ENCODE assay signal across 9 cellular contexts in genomic region chr21:46326110-46326703, GRCh38. TPM values are rescaled to one million over a fixed set of nuclear protein-coding genes. Genes with fewer than 3 reads are reported as not detected.
DNase-seq lines count a peak whose midpoint lies in the region; ATAC-seq lines count a peak whose summit lies in the region.
"Had no signal": no experiment of that assay in that cellular context is flagged by ENCODE, and none has a peak within 500 bp of the region (broad histone marks: within the 10 kb centered on the region; RNA-seq: fewer than 3 reads in every experiment).

No MANE protein-coding gene starts in this region.

- no peaks in the 10 kb centered on the region for H3K9me2 ChIP-seq in GM23248 (ENCODE audit: insufficient read depth)

- peak overlapping the region in 2 of 6 donors; percentile 46 to 60 for H3K27ac Mint-ChIP-seq in immature natural killer cell

- H4K20me1 ChIP-seq in BLaER1 treated with 17β-estradiol and CSF1 and Interleukin-3, amounts not matched to agents 10 nM and 100 nM: peaks cover 0 to 59% (median 22%) of the 10 kb centered on the region in 11 experiments; a peak in 18 of 22 replicates
- no peaks in the 10 kb centered on the region for H4K20me1 ChIP-seq in GM23248 (ENCODE audit: insufficient read depth)

- 92 to 94% methylated on average over 15 of the region's 15 CpGs for WGBS in GM23248 (ENCODE audit: low coverage in 1 of 2, low lambda C conversion rate in 2 of 2, missing lambda C conversion rate in 2 of 2), 2 experiments

- peaks cover 7 to 13% (median 12%) of the 10 kb centered on the region in 3 donors for H3K27me3 Mint-ChIP-seq in immature natural killer cell (ENCODE audit: low read depth in 3 of 3)

- no peaks in the 10 kb centered on the region for H3K9me3 ChIP-seq in BLaER1 treated with 17β-estradiol and CSF1 and Interleukin-3, amounts not matched to agents 10 nM and 100 nM (replicated peaks in 1 of 11)
- no peaks in the 10 kb centered on the region for H3K9me3 ChIP-seq in GM23248 (ENCODE audit: low read depth)
- H3K9me3 ChIP-seq in SJSA1 (replicated peaks): peaks cover 4% of the 10 kb centered on the region; the same call in 1 of the 2 replicates

- H3F3A ChIP-seq in GM23248 (ENCODE audit: insufficient read depth): peaks cover 13% of the 10 kb centered on the region

- H3K9ac ChIP-seq in BLaER1 treated with 17β-estradiol and CSF1 and Interleukin-3, amounts not matched to agents 10 nM and 100 nM: peak overlapping the region; percentile 1 to 98 (median 96); a peak in 19 of 22 replicates
- H3K9ac ChIP-seq in GM23248: peak overlapping the region; percentile 96; the same call in 1 of the 2 replicates

- peak overlapping the region; percentile 73 to 90 (median 87); a peak in 19 of 22 replicates for H3K4me2 ChIP-seq in BLaER1 treated with 17β-estradiol and CSF1 and Interleukin-3, amounts not matched to agents 10 nM and 100 nM
- H3K4me2 ChIP-seq in GM23248 (ENCODE audit: unreplicated experiment): peak overlapping the region; percentile 94

- H3K4me1 ChIP-seq in BLaER1 treated with 17β-estradiol and CSF1 and Interleukin-3, amounts not matched to agents 10 nM and 100 nM: peaks cover 24 to 27% (median 26%) of the 10 kb centered on the region in 10 experiments
- H3K4me1 ChIP-seq in GM23248 (ENCODE audit: insufficient read depth) (peaks cover 19% of the 10 kb centered on the region), SJSA1 (replicated peaks) (peaks cover 44% of the 10 kb centered on the region)

- no peaks in the 10 kb centered on the region for H3K27me3 ChIP-seq in BLaER1 treated with 17β-estradiol and CSF1 and Interleukin-3, amounts not matched to agents 10 nM and 100 nM
- H3K27me3 ChIP-seq in GM23248 (replicated peaks; ENCODE audit: insufficient read depth) (no peaks in the 10 kb centered on the region), SJSA1 (replicated peaks) (no peaks in the 10 kb centered on the region)

- no peaks in the 10 kb centered on the region for H3K9me3 Mint-ChIP-seq in immature natural killer cell

- peaks cover 30 to 33% of the 10 kb centered on the region in 2 donors for H3K4me1 Mint-ChIP-seq in immature natural killer cell

- no peak for DNase-seq in GM23248
- no peak for DNase-seq in SJSA1 (ENCODE audit: low read depth in 1 of 2, low spot score in 2 of 2)
- DNase-seq in immature natural killer cell: no peak
- no peak for DNase-seq in CD1c-positive myeloid dendritic cell (ENCODE audit: extremely low spot score)
- DNase-seq in nucleus accumbens (lab: John Stamatoyannopoulos, UW): no peak
- DNase-seq in stimulated activated CD4-positive, alpha-beta T cell treated with anti-CD3 and anti-CD28 coated beads, Interleukin-2, amount 100 ng/mL, for 48 hours: no peak

- H3K36me3 Mint-ChIP-seq in immature natural killer cell: peaks cover 6 to 18% (median 12%) of the 10 kb centered on the region in 3 donors

- no peak overlapping the region for H3K27ac ChIP-seq in BLaER1 treated with 17β-estradiol and CSF1 and Interleukin-3, amounts not matched to agents 10 nM and 100 nM
- peak overlapping the region; percentile 69; the same call in 1 of the 2 replicates for H3K27ac ChIP-seq in GM23248
- H3K27ac ChIP-seq in SJSA1: no peak overlapping the region

- peaks cover 16 to 57% (median 43%) of the 10 kb centered on the region in 11 experiments for H3K36me3 ChIP-seq in BLaER1 treated with 17β-estradiol and CSF1 and Interleukin-3, amounts not matched to agents 10 nM and 100 nM
- H3K36me3 ChIP-seq in GM23248 (ENCODE audit: low read depth) (peaks cover 17% of the 10 kb centered on the region), SJSA1 (peaks cover 84% of the 10 kb centered on the region)

- H3K4me3 Mint-ChIP-seq in immature natural killer cell: peak overlapping the region; percentile 13 to 98 (median 48)

- peaks cover 84% of the 10 kb centered on the region for H3K79me2 ChIP-seq in GM23248 (ENCODE audit: insufficient read depth)

- no peak overlapping the region for H2AFZ ChIP-seq in GM23248

- peak overlapping the region in 1 of 10 experiments; percentile 91; a peak in 2 of 20 replicates for H3K4me3 ChIP-seq in BLaER1 treated with 17β-estradiol and CSF1 and Interleukin-3, amounts not matched to agents 10 nM and 100 nM
- peak overlapping the region; percentile 91; the same call in 1 of the 2 replicates for H3K4me3 ChIP-seq in GM23248
- peak overlapping the region; percentile 93 for H3K4me3 ChIP-seq in SJSA1
- H3K4me3 ChIP-seq: lung had no signal

- ATAC-seq in HG02981 (IDR thresholded peaks at IDR 0.05; ENCODE audit: unreplicated experiment): no peak

- in situ Hi-C loops in GM23248 (cut with MboI): no loop called here

RNA-seq across cellular contexts. Expression of gene PCNT, which starts 2.3 kb away (rescaled TPM):
- 14.9 and 26.7 TPM in 2 replicates for total RNA-seq in GM23248 (2014; rRNA removed; shearing (Covaris generic))
- polyA plus RNA-seq in GM23248 (2016; fragmentation: Nextera tagmentation; extraction: Ambion mirVana): 21.8 and 23.8 TPM in 2 replicates
- 48.0 and 57.3 TPM in 2 replicates for total RNA-seq in SJSA1 (2014; rRNA removed; shearing (Covaris generic))
- 10 to 100 TPM in 1 of 3 donors, 1 to 10 TPM in 2; 2.9 to 47.0 (median 6.5) TPM for polyA plus RNA-seq in immature natural killer cell

RNA-seq across cellular contexts. Expression of gene C21orf58, which starts 2.5 kb away (rescaled TPM):
- 4.2 and 7.0 TPM in 2 replicates for total RNA-seq in GM23248 (2014; rRNA removed; shearing (Covaris generic))
- polyA plus RNA-seq in GM23248 (2016; fragmentation: Nextera tagmentation; extraction: Ambion mirVana) (3.2 and 3.7 TPM in 2 replicates), immature natural killer cell (1 to 10 TPM in 1 of 3 donors, under 1 TPM in 2; 0.53 to 1.2 (median 0.91) TPM)
- total RNA-seq in SJSA1 (2014; rRNA removed; shearing (Covaris generic)): 20.3 and 20.9 TPM in 2 replicates

RNA-seq across cellular contexts. Expression of gene YBEY, which starts 40.1 kb away (rescaled TPM):
- total RNA-seq in GM23248 (2014; rRNA removed; shearing (Covaris generic)): 16.4 and 21.2 TPM in 2 replicates
- polyA plus RNA-seq in GM23248 (2016; fragmentation: Nextera tagmentation; extraction: Ambion mirVana) (17.5 and 19.1 TPM in 2 replicates), immature natural killer cell (10 to 100 TPM; 14.2 to 23.5 (median 22.1) TPM)
- 2.7 and 18.4 TPM in 2 replicates for total RNA-seq in SJSA1 (2014; rRNA removed; shearing (Covaris generic))

RNA-seq across cellular contexts. Expression of gene MCM3AP, which starts 40.8 kb away (rescaled TPM):
- 56.1 and 64.1 TPM in 2 replicates for total RNA-seq in GM23248 (2014; rRNA removed; shearing (Covaris generic))
- 30.9 and 32.7 TPM in 2 replicates for polyA plus RNA-seq in GM23248 (2016; fragmentation: Nextera tagmentation; extraction: Ambion mirVana)
- total RNA-seq in SJSA1 (2014; rRNA removed; shearing (Covaris generic)): 80.9 and 88.7 TPM in 2 replicates
- 10 to 100 TPM; 25.9 to 55.3 (median 28.5) TPM for polyA plus RNA-seq in immature natural killer cell
